ENCODE assay signal across 8 cellular contexts in the genomic region with DNA sequence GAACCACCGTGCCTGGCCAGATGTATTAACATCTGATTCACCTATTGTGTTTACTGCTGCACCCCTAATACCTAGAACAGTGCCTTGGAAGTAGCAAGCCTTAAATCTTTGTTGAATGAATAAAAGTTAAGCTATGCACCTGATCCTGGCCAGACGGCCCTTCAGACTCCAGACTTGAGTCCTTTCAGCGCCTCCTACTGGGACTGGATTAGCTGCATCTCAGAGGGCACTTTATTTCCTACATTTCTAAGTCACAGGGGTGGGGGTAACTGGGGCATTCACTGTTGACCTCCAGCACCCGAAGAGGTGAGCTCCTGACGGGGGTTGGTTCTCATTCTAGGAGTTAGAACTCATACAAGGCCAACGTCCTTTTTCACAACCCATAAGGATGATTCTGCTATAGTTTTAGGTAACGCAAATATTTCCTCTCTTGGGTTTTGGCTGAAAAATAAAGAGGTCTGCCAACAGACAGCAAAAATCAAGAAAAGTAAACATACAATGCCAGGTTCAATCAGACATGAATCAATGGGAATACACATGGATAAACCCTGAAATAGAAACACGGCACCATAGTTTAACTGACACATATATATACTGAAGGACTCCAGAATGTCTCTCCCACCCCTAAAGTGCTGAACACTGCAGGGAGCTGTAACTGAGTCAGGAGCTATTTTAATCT. TPM values are rescaled to one million over a fixed set of nuclear protein-coding genes. Genes with fewer than 3 reads are reported as not detected.
DNase-seq lines count a peak whose midpoint lies in the region; ATAC-seq, FAIRE-seq and TF ChIP-seq lines count a peak whose summit lies in the region.

No MANE protein-coding gene starts in this region.

- H3K27ac Mint-ChIP-seq in CD4-positive, alpha-beta memory T cell = peak overlapping the region in 1 of 7 donors; percentile 1

- no peak for FAIRE-seq in pancreas (lab: Jason Lieb, UNC)
- no peak for FAIRE-seq in frontal cortex (lab: Jason Lieb, UNC)

- 60 to 71% methylated on average over 8 of the region's 8 CpGs for WGBS in pancreas, 2 donors

- no peaks in the 10 kb centered on the region for H3K27me3 Mint-ChIP-seq in CD4-positive, alpha-beta memory T cell

- H3K36me3 Mint-ChIP-seq in CD4-positive, alpha-beta memory T cell = peaks cover 27 to 37% of the 10 kb centered on the region in 2 donors

- no peaks in the 10 kb centered on the region for H3K9me3 ChIP-seq in pancreas
- H3K9me3 ChIP-seq in CD4-positive, alpha-beta memory T cell (ENCODE audit: control insufficient read depth in 1 of 2, low read length in 2 of 2) = no peaks in the 10 kb centered on the region

- H3K36me3 ChIP-seq in pancreas = peaks cover 0 to 20% (median 6%) of the 10 kb centered on the region in 3 donors
- peaks cover 17% of the 10 kb centered on the region for H3K36me3 ChIP-seq in CD4-positive, alpha-beta memory T cell (ENCODE audit: insufficient read depth, low read length)

- intact Hi-C loops in pancreas (cut with DNase I) = loop anchor here in 2 of 3 donors (5.0 to 10.0 kb wide), 2 partner anchors 127 to 130 kb away; no protein-coding TSS in a partner anchor
- intact Hi-C loops in CD4-positive, alpha-beta memory T cell (cut with micrococcal nuclease) = no loop called here

- H3K9me3 Mint-ChIP-seq in CD4-positive, alpha-beta memory T cell = no peaks in the 10 kb centered on the region

- H3K4me3 ChIP-seq in pancreas = no peak overlapping the region
- no peak overlapping the region for H3K4me3 ChIP-seq in CD4-positive, alpha-beta memory T cell (ENCODE audit: low read length in 2 of 2)

- POLR2A ChIA-PET in CD4-positive, alpha-beta memory T cell (lab: Charles Lee; ENCODE audit: partially characterized antibody) = interaction anchor here (0.9 kb wide), 1 partner anchor 28 kb away, joined by 3 read pairs; no protein-coding TSS in a partner anchor

- peaks cover 6 to 15% (median 11%) of the 10 kb centered on the region in 4 donors for H3K4me1 Mint-ChIP-seq in CD4-positive, alpha-beta memory T cell

- CTCF ChIA-PET in CD4-positive, alpha-beta memory T cell (lab: Charles Lee; ENCODE audit: partially characterized antibody) = no interaction called here

- H3K4me1 ChIP-seq in pancreas = peaks cover 0 to 7% (median 0%) of the 10 kb centered on the region in 3 donors
- peaks cover 9% of the 10 kb centered on the region for H3K4me1 ChIP-seq in CD4-positive, alpha-beta memory T cell (ENCODE audit: insufficient read depth, low read length)

- H3K4me3 Mint-ChIP-seq in CD4-positive, alpha-beta memory T cell = no peak overlapping the region

- ATAC-seq in esophagus mucosa (peak; percentile 72), pancreas (peak in 3 of 4 donors; percentile 21 to 40 (median 28)), GM21526 (IDR thresholded peaks at IDR 0.05; ENCODE audit: low FRiP score, unreplicated experiment) (no peak), HG03457 (IDR thresholded peaks at IDR 0.05; ENCODE audit: unreplicated experiment) (no peak)

- no peaks in the 10 kb centered on the region for H3K27me3 ChIP-seq in pancreas
- H3K27me3 ChIP-seq in CD4-positive, alpha-beta memory T cell (ENCODE audit: insufficient read depth, low read length) = no peaks in the 10 kb centered on the region

- no peak overlapping the region for H3K27ac ChIP-seq in pancreas
- no peak overlapping the region for H3K27ac ChIP-seq in CD4-positive, alpha-beta memory T cell (ENCODE audit: low read depth, low read length)

- no peak for TF ChIP-seq CTCF in pancreas (IDR thresholded peaks at IDR 0.05)

- peak; percentile 35 for DNase-seq in GM03348 (ENCODE audit: low spot score)
- peak; percentile 38 for DNase-seq in NCI-H460 (ENCODE audit: extremely low read depth, low read depth)
- no peak for DNase-seq in pancreas
- no peak for DNase-seq in frontal cortex (ENCODE audit: low spot score in 2 of 2)
- no peak for DNase-seq in CD4-positive, alpha-beta memory T cell

RNA-seq across cellular contexts. Expression of a gene that starts 48.0 kb away (rescaled TPM):
- total RNA-seq in NCI-H460 (2014; rRNA removed; shearing (Covaris generic)) = 14.6 and 15.7 TPM in 2 replicates
- polyA plus RNA-seq in NCI-H460 (2014; cell fraction: nucleus; rRNA removed) = 16.5 and 22.5 TPM in 2 replicates
- total RNA-seq in esophagus mucosa = 37.9 TPM
- 10 to 100 TPM; 11.3 to 19.4 (median 14.6) TPM for total RNA-seq in pancreas
- polyA plus RNA-seq in pancreas = 10 to 100 TPM; 13.0 to 14.0 TPM
- 33.4 TPM for total RNA-seq in frontal cortex
- 1 to 10 TPM; 2.7 to 3.2 TPM for total RNA-seq in CD4-positive, alpha-beta memory T cell
- polyA plus RNA-seq in CD4-positive, alpha-beta memory T cell = under 1 TPM in 1 of 2 donors, not detected in 1; 0.13 TPM

RNA-seq across cellular contexts. Expression of a gene that starts 54.8 kb away (rescaled TPM):
- 14.1 and 18.0 TPM in 2 replicates for total RNA-seq in NCI-H460 (2014; rRNA removed; shearing (Covaris generic))
- 6.6 and 8.0 TPM in 2 replicates for polyA plus RNA-seq in NCI-H460 (2014; cell fraction: nucleus; rRNA removed)
- total RNA-seq in esophagus mucosa (8.3 TPM), pancreas (1 to 10 TPM; 4.5 to 7.4 (median 5.5) TPM), frontal cortex (39.1 TPM)
- 1 to 10 TPM; 4.0 to 5.9 TPM for polyA plus RNA-seq in pancreas
- total RNA-seq in CD4-positive, alpha-beta memory T cell = 10 to 100 TPM; 16.9 to 17.6 TPM
- 1 to 10 TPM; 4.5 to 9.6 TPM for polyA plus RNA-seq in CD4-positive, alpha-beta memory T cell

RNA-seq across cellular contexts. Expression of a gene that starts 59.1 kb away (rescaled TPM):
- 5,055 and 5,641 TPM in 2 replicates for total RNA-seq in NCI-H460 (2014; rRNA removed; shearing (Covaris generic))
- 2,082 and 2,918 TPM in 2 replicates for polyA plus RNA-seq in NCI-H460 (2014; cell fraction: nucleus; rRNA removed)
- total RNA-seq in esophagus mucosa (1,500 TPM), pancreas (1,000 to 10,000 TPM in 1 of 6 donors, 100 to 1,000 TPM in 5; 599 to 1,094 (median 938) TPM), frontal cortex (2,828 TPM)
- polyA plus RNA-seq in pancreas = 1,000 to 10,000 TPM; 2,937 to 3,548 TPM
- total RNA-seq in CD4-positive, alpha-beta memory T cell = 1,000 to 10,000 TPM; 1,748 to 1,885 TPM
- polyA plus RNA-seq in CD4-positive, alpha-beta memory T cell = 100 to 1,000 TPM; 778 to 921 TPM

Comparison
In these comparisons a context has a peak if more than half of its experiments do, and no peak if none do; other contexts are left out.
1. DNase-seq: peak in GM03348 (single experiment) and NCI-H460 (single experiment); none in pancreas (0 of 6), frontal cortex (0 of 2) and CD4-positive, alpha-beta memory T cell (0 of 5).
2. ATAC-seq: peak in esophagus mucosa (single experiment) and pancreas (3 of 4); none in GM21526 (single experiment) and HG03457 (single experiment).